In genomic region chr19:1437609-1438008, GRCh38 we compare ENCODE assay signal across 9 cellular contexts. TPM values are rescaled to one million over a fixed set of nuclear protein-coding genes. Genes with fewer than 3 reads are reported as not detected.
A peak's percentile ranks its signal among the peaks of the same experiment; 100 is the strongest.
DNase-seq lines count a peak whose midpoint lies in the region; ATAC-seq and TF ChIP-seq lines count a peak whose summit lies in the region.
"Had no signal": no experiment of that assay in that cellular context is flagged by ENCODE, and none has a peak within 500 bp of the region (broad histone marks: within the 10 kb centered on the region; RNA-seq: fewer than 3 reads in every experiment).

No MANE protein-coding gene starts in this region.

- H3K27me3 Mint-ChIP-seq in activated T-cell treated with anti-CD3 and anti-CD28 coated beads, Interleukin-2, amount 50 U/mL, for 72 hours (ENCODE audit: low read depth): no peaks in the 10 kb centered on the region
- H3K27me3 Mint-ChIP-seq in activated B cell treated with CpG ODN at 0.5 μM for 24 hours (no peaks in the 10 kb centered on the region), immature natural killer cell (ENCODE audit: low read depth in 3 of 3) (peaks cover 5 to 14% (median 12%) of the 10 kb centered on the region in 3 donors)

- H3K4me1 Mint-ChIP-seq in activated T-cell treated with anti-CD3 and anti-CD28 coated beads, Interleukin-2, amount 50 U/mL, for 72 hours (ENCODE audit: low read depth): peaks cover 34% of the 10 kb centered on the region
- H3K4me1 Mint-ChIP-seq in activated B cell treated with CpG ODN at 0.5 μM for 24 hours: peaks cover 26% of the 10 kb centered on the region
- peaks cover 22 to 37% of the 10 kb centered on the region in 2 donors for H3K4me1 Mint-ChIP-seq in immature natural killer cell

- peaks cover 53% of the 10 kb centered on the region for H3K36me3 ChIP-seq in thymus (ENCODE audit: control insufficient read depth, insufficient read depth)

- peaks cover 7% of the 10 kb centered on the region for H3K4me1 ChIP-seq in thymus (ENCODE audit: control insufficient read depth, insufficient read depth, low read length)

- peak overlapping the region; percentile 97 to 99 for H3K4me3 Mint-ChIP-seq in activated T-cell treated with anti-CD3 and anti-CD28 coated beads, Interleukin-2, amount 50 U/mL, for 72 hours
- H3K4me3 Mint-ChIP-seq in activated B cell treated with CpG ODN at 0.5 μM for 24 hours (peak overlapping the region; percentile 99), immature natural killer cell (peak overlapping the region in 3 of 5 donors; percentile 95 to 98 (median 96))

- POLR2A ChIA-PET in activated B cell treated with CpG ODN at 0.5 μM for 24 hours (lab: Charles Lee): interaction anchor here (0.5 to 2.3 kb wide), 4 partner anchors 168 to 411 kb away, joined by 3 to 15 read pairs (median 4); partner anchors contain the start of genes CIRBP and CNN2

- no peaks in the 10 kb centered on the region for H3K27me3 ChIP-seq in thymus (ENCODE audit: control insufficient read depth, insufficient read depth)
- H3K27me3 ChIP-seq: body of pancreas had no signal

- WGBS in thymus: 87% methylated on average over 8 of the region's 8 CpGs

- H3K9me3 ChIP-seq in thymus (ENCODE audit: control insufficient read depth): no peaks in the 10 kb centered on the region
- H3K9me3 ChIP-seq: body of pancreas had no signal

- DNase-seq in activated T-cell treated with anti-CD3 and anti-CD28 coated beads, Interleukin-2, amount 50 U/mL, for 72 hours: no peak
- DNase-seq in activated T-cell treated with anti-CD3 and anti-CD28 coated beads for 4 hours (no peak), activated B cell treated with CpG ODN at 0.5 μM for 24 hours (no peak), immature natural killer cell (no peak), NOMO-1 treated with dmso at 0.1 percent for 144 hours (lab: John Stamatoyannopoulos, UW; ENCODE audit: unreplicated experiment) (no peak)

- peaks cover 12 to 25% of the 10 kb centered on the region in 2 donors for H3K36me3 Mint-ChIP-seq in activated T-cell treated with anti-CD3 and anti-CD28 coated beads, Interleukin-2, amount 50 U/mL, for 72 hours (ENCODE audit: insufficient read depth in 2 of 2)
- H3K36me3 Mint-ChIP-seq in activated B cell treated with CpG ODN at 0.5 μM for 24 hours (ENCODE audit: low read depth): peaks cover 48% of the 10 kb centered on the region
- peaks cover 0 to 11% (median 3%) of the 10 kb centered on the region in 3 donors for H3K36me3 Mint-ChIP-seq in immature natural killer cell

- peak overlapping the region; percentile 74 for H3K4me3 ChIP-seq in thymus (ENCODE audit: low read length)

- H3K27ac ChIP-seq in thymus (ENCODE audit: low read depth): no peak overlapping the region

- TF ChIP-seq CTCF in activated B cell treated with CpG ODN at 0.5 μM for 24 hours (IDR thresholded peaks at IDR 0.05): no peak

- CTCF ChIA-PET in activated B cell treated with CpG ODN at 0.5 μM for 24 hours (lab: Charles Lee): no interaction called here

- no peak for ATAC-seq in activated T-cell treated with anti-CD3 and anti-CD28 coated beads, Interleukin-2, amount 50 U/mL, for 72 hours (replicated peaks in 1 of 2)
- ATAC-seq in activated B cell treated with CpG ODN at 0.5 μM for 24 hours (ENCODE audit: low read depth) (no peak), GM21723 (IDR thresholded peaks at IDR 0.05; ENCODE audit: unreplicated experiment) (no peak), HG03571 (IDR thresholded peaks at IDR 0.05; ENCODE audit: unreplicated experiment) (no peak)

- no peaks in the 10 kb centered on the region for H3K9me3 Mint-ChIP-seq in activated T-cell treated with anti-CD3 and anti-CD28 coated beads, Interleukin-2, amount 50 U/mL, for 72 hours
- H3K9me3 Mint-ChIP-seq in activated B cell treated with CpG ODN at 0.5 μM for 24 hours (no peaks in the 10 kb centered on the region), immature natural killer cell (no peaks in the 10 kb centered on the region)

- intact Hi-C loops in activated B cell treated with CpG ODN at 0.5 μM for 24 hours (cut with micrococcal nuclease): loop anchor here (1.0 to 2.0 kb wide), 6 partner anchors 29 to 640 kb away; partner anchors contain the start of genes ADAMTSL5, FAM174C, NDUFS7 and PCSK4

- H3K27ac Mint-ChIP-seq in activated T-cell treated with anti-CD3 and anti-CD28 coated beads, Interleukin-2, amount 50 U/mL, for 72 hours: peak overlapping the region; percentile 97
- H3K27ac Mint-ChIP-seq in activated B cell treated with CpG ODN at 0.5 μM for 24 hours (no peak overlapping the region), immature natural killer cell (peak overlapping the region in 5 of 6 donors; percentile 91 to 97 (median 95))

RNA-seq across cellular contexts. Expression of gene RPS15, which starts 0.6 kb away (rescaled TPM):
- total RNA-seq in activated T-cell treated with anti-CD3 and anti-CD28 coated beads, Interleukin-2, amount 50 U/mL, for 72 hours: 1,000 to 10,000 TPM; 1,293 to 1,490 TPM
- 1,788 and 2,029 TPM in 2 replicates for total RNA-seq in activated B cell treated with CpG ODN at 0.5 μM for 24 hours
- 1,000 to 10,000 TPM; 1,383 to 2,244 (median 1,622) TPM for polyA plus RNA-seq in immature natural killer cell
- 3,095 TPM for polyA plus RNA-seq in thymus

RNA-seq across cellular contexts. Expression of gene APC2, which starts 12.3 kb away (rescaled TPM):
- total RNA-seq in activated T-cell treated with anti-CD3 and anti-CD28 coated beads, Interleukin-2, amount 50 U/mL, for 72 hours: under 1 TPM; 0.02 to 0.14 TPM
- total RNA-seq in activated B cell treated with CpG ODN at 0.5 μM for 24 hours: 0.42 and 0.59 TPM in 2 replicates
- polyA plus RNA-seq in immature natural killer cell (under 1 TPM in 1 of 3 donors, not detected in 2; 0.06 TPM), thymus (0.11 TPM)

RNA-seq across cellular contexts. Expression of gene DAZAP1, which starts 30.2 kb away (rescaled TPM):
- 100 to 1,000 TPM; 219 to 252 TPM for total RNA-seq in activated T-cell treated with anti-CD3 and anti-CD28 coated beads, Interleukin-2, amount 50 U/mL, for 72 hours
- 177 and 195 TPM in 2 replicates for total RNA-seq in activated B cell treated with CpG ODN at 0.5 μM for 24 hours
- polyA plus RNA-seq in immature natural killer cell (10 to 100 TPM in 1 of 3 donors, 1 to 10 TPM in 2; 4.3 to 10.3 (median 8.0) TPM), thymus (112 TPM)

RNA-seq across cellular contexts. Expression of gene GAMT, which starts 36.3 kb away (rescaled TPM):
- 10 to 100 TPM; 13.6 to 17.7 TPM for total RNA-seq in activated T-cell treated with anti-CD3 and anti-CD28 coated beads, Interleukin-2, amount 50 U/mL, for 72 hours
- 6.9 and 8.8 TPM in 2 replicates for total RNA-seq in activated B cell treated with CpG ODN at 0.5 μM for 24 hours
- 10 to 100 TPM in 2 of 3 donors, 1 to 10 TPM in 1; 7.9 to 16.5 (median 10.5) TPM for polyA plus RNA-seq in immature natural killer cell
- polyA plus RNA-seq in thymus: 19.1 TPM

RNA-seq across cellular contexts. Expression of gene C19orf25, which starts 41.4 kb away (rescaled TPM):
- total RNA-seq in activated T-cell treated with anti-CD3 and anti-CD28 coated beads, Interleukin-2, amount 50 U/mL, for 72 hours: 10 to 100 TPM; 28.1 to 31.7 TPM
- 42.8 and 55.7 TPM in 2 replicates for total RNA-seq in activated B cell treated with CpG ODN at 0.5 μM for 24 hours
- 10 to 100 TPM; 57.4 to 61.6 (median 61.2) TPM for polyA plus RNA-seq in immature natural killer cell
- polyA plus RNA-seq in thymus: 38.1 TPM
